ENCODE assay signal across 1 cellular context in genomic region chr10:5818894-5819293, GRCh38.
TF ChIP-seq lines count a peak whose summit lies in the region.

No MANE protein-coding gene starts in this region.

TF ChIP-seq in HepG2, 621 proteins besides CTCF, POLR2A, EP300 and RAD21:
- TF ChIP-seq ARNT2 (CRISPR knock-in tag; IDR thresholded peaks at IDR 0.05; ENCODE audit: low read depth), result no peak
- TF ChIP-seq MAZ (IDR thresholded peaks at IDR 0.05; ENCODE audit: borderline replicate concordance, low read depth, low read length), result no peak
- TF ChIP-seq MAZ (CRISPR knock-in tag; IDR thresholded peaks at IDR 0.05; ENCODE audit: low read depth), result no peak
- TF ChIP-seq DNMT3B (CRISPR knock-in tag; conservative IDR thresholded peaks at IDR 0.05), result no peak
- no peak for TF ChIP-seq JUNB (CRISPR knock-in tag; IDR thresholded peaks at IDR 0.05; ENCODE audit: borderline replicate concordance)
- TF ChIP-seq NAIF1 (CRISPR knock-in tag; IDR thresholded peaks at IDR 0.05; ENCODE audit: borderline replicate concordance), result no peak
- TF ChIP-seq ETV5 (CRISPR knock-in tag; IDR thresholded peaks at IDR 0.05; ENCODE audit: borderline replicate concordance), result no peak
- no peak for TF ChIP-seq ZNF501 (CRISPR knock-in tag; IDR thresholded peaks at IDR 0.05)
- no peak for TF ChIP-seq SRSF1 (optimal IDR thresholded peaks at IDR 0.05; ENCODE audit: low read depth, low read length)
- TF ChIP-seq ZNF503 (CRISPR knock-in tag; IDR thresholded peaks at IDR 0.05), result no peak
- no peak for TF ChIP-seq AKAP8 (CRISPR knock-in tag; IDR thresholded peaks at IDR 0.05)
- no peak for TF ChIP-seq KDM1A (CRISPR knock-in tag; IDR thresholded peaks at IDR 0.05)
- TF ChIP-seq ZFP91 (CRISPR knock-in tag; IDR thresholded peaks at IDR 0.05; ENCODE audit: borderline replicate concordance), result no peak
- TF ChIP-seq ZNF652 (CRISPR knock-in tag; IDR thresholded peaks at IDR 0.05; ENCODE audit: borderline replicate concordance, low read depth), result no peak
- no peak for TF ChIP-seq TARDBP (CRISPR knock-in tag; IDR thresholded peaks at IDR 0.05)
- TF ChIP-seq RBFOX2 (IDR thresholded peaks at IDR 0.05; ENCODE audit: low read depth, low read length), result no peak
- TF ChIP-seq ZSCAN12 (CRISPR knock-in tag; IDR thresholded peaks at IDR 0.05), result no peak
- no peak for TF ChIP-seq ZNF431 (CRISPR knock-in tag; IDR thresholded peaks at IDR 0.05; ENCODE audit: borderline replicate concordance, low read depth)
- no peak for TF ChIP-seq TIGD3 (CRISPR knock-in tag; IDR thresholded peaks at IDR 0.05; ENCODE audit: borderline replicate concordance)
- no peak for TF ChIP-seq STAT5B (CRISPR knock-in tag; IDR thresholded peaks at IDR 0.05)
